In the genomic region with DNA sequence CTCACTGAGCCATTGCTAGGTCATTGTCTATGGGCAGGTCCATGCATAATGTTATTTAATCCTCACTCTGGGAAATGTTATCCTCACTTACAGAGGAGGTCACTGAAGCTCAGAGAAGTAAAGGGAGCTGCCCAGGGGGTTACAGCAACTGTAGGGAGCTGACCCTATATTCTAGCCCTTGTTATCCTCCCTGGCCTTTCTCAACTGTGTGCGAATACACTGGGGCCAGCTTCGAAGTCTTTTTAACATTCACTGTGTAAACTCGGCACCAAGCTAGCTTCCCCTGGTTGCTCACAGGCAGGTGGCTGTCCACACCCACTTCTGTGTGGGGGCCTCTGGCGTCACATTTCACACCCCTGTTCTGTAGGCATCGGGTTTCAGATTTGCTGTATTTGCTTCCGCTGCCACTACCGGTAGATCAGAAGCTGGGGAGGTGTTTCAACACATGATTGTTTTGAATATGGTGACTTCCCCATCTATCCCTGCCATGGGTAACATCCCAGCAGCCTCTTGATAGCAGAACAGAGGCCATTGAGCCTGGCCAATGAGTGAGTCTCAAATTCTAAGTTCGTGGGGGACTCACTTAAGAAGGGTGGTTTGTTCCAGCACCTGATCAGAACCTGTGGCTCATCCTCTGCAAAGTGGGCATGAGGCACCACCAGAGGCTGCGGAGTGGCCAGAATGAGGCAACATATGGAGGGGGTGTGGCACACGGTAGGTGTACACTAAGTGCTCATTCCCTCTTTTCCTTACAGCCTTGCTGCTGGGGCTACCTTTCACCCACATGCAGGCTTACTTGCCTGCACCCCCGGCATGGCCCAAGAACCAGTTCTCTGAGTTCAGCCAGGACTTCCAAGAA, we compare ENCODE assay signal across 9 cellular contexts.
DNase-seq lines count a peak whose midpoint lies in the region; ATAC-seq and TF ChIP-seq lines count a peak whose summit lies in the region.
"Had no signal": no experiment of that assay in that cellular context is flagged by ENCODE, and none has a peak within 500 bp of the region (broad histone marks: within the 10 kb centered on the region; RNA-seq: fewer than 3 reads in every experiment).

No MANE protein-coding gene starts in this region.

- H3K36me3 ChIP-seq in uterus = no peaks in the 10 kb centered on the region

- no peaks in the 10 kb centered on the region for H3K27me3 ChIP-seq in uterus

- H3K4me3 ChIP-seq in uterus = no peak overlapping the region
- H3K4me3 ChIP-seq: SK-N-MC had no signal

- TF ChIP-seq CTCF in uterus (IDR thresholded peaks at IDR 0.05) = no peak

- H3K27ac ChIP-seq in uterus = no peak overlapping the region
- H3K27ac ChIP-seq: SK-N-MC had no signal

- H3K4me1 ChIP-seq in uterus = no peaks in the 10 kb centered on the region

- DNase-seq in NCI-H69 (lab: John Stamatoyannopoulos, UW) (peak; percentile 68), activated T-cell treated with anti-CD3 and anti-CD28 coated beads for 48 hours (ENCODE audit: low read depth) (peak; percentile 73), left kidney (ENCODE audit: low read depth, low spot score) (peak; percentile 84), uterus (no peak), NCI-H345 (lab: John Stamatoyannopoulos, UW) (no peak)
- DNase-seq in stimulated activated CD8-positive, alpha-beta memory T cell treated with anti-CD3 and anti-CD28 coated beads, Interleukin-7, amount 100 ng/mL, for 4 hours (ENCODE audit: low read depth in 2 of 2) = peak; percentile 76 to 80

- ATAC-seq in GM18870 (IDR thresholded peaks at IDR 0.05; ENCODE audit: unreplicated experiment) = peak; percentile 38
- peak; percentile 39 for ATAC-seq in HG02870 (IDR thresholded peaks at IDR 0.05; ENCODE audit: unreplicated experiment)

- intact Hi-C loops in uterus (cut with DNase I; ENCODE audit: low total_unique reads) = no loop called here

- no peak for TF ChIP-seq POLR2A in uterus (IDR thresholded peaks at IDR 0.05)

- no peaks in the 10 kb centered on the region for H3K9me3 ChIP-seq in uterus

Comparison
In these comparisons a context has a peak if more than half of its experiments do, and no peak if none do; other contexts are left out.
1. DNase-seq: peak in NCI-H69 (single experiment), activated T-cell treated with anti-CD3 and anti-CD28 coated beads for 48 hours (single experiment), left kidney (single experiment) and stimulated activated CD8-positive, alpha-beta memory T cell treated with anti-CD3 and anti-CD28 coated beads, Interleukin-7, amount 100 ng/mL, for 4 hours (2 of 2); none in uterus (0 of 2) and NCI-H345 (single experiment).